ENCODE assay signal across 1 cellular context in the genomic region with DNA sequence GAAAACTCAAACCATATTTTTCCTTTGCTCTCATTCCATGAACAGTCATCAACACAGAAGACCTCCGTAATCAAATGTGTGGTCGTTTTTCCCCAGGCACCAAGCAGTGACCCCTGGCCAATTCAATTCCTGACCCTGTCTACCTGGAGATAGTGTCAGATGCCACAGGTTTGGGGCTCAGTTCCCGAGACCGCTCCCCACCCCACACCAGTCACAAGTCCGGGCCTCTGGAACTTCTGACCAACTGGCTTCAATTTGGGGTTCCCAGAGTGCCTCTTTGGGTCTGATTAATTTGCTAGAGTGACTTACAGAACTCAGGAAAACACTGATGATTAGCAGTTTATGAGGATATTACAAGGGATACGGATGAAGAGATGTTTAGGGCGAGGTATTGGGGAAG.
TF ChIP-seq lines count a peak whose summit lies in the region.

No MANE protein-coding gene starts in this region.

TF ChIP-seq in GM12878, 131 proteins besides CTCF, POLR2A, EP300 and RAD21:
- TF ChIP-seq EZH2 (IDR thresholded peaks at IDR 0.05; ENCODE audit: borderline replicate concordance, control insufficient read depth, low read depth, low read length) = no peak
- TF ChIP-seq, protein P1, sequence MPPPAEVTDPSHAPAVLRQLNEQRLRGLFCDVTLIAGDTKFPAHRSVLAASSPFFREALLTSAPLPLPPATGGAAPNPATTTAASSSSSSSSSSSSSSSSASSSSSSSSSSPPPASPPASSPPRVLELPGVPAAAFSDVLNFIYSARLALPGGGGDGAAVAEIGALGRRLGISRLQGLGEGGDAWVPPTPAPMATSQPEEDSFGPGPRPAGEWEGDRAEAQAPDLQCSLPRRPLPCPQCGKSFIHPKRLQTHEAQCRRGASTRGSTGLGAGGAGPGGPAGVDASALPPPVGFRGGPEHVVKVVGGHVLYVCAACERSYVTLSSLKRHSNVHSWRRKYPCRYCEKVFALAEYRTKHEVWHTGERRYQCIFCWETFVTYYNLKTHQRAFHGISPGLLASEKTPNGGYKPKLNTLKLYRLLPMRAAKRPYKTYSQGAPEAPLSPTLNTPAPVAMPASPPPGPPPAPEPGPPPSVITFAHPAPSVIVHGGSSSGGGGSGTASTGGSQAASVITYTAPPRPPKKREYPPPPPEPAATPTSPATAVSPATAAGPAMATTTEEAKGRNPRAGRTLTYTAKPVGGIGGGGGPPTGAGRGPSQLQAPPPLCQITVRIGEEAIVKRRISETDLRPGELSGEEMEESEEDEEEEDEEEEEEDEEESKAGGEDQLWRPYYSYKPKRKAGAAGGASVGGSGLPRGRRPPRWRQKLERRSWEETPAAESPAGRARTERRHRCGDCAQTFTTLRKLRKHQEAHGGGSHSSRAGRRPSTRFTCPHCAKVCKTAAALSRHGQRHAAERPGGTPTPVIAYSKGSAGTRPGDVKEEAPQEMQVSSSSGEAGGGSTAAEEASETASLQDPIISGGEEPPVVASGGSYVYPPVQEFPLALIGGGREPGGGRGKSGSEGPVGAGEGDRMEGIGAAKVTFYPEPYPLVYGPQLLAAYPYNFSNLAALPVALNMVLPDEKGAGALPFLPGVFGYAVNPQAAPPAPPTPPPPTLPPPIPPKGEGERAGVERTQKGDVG (CRISPR knock-in tag; IDR thresholded peaks at IDR 0.05) = no peak
- no peak for TF ChIP-seq ZBED1 (IDR thresholded peaks at IDR 0.05; ENCODE audit: borderline replicate concordance)
- no peak for TF ChIP-seq SUZ12 (IDR thresholded peaks at IDR 0.05; ENCODE audit: unreplicated experiment)
- TF ChIP-seq, protein P2, sequence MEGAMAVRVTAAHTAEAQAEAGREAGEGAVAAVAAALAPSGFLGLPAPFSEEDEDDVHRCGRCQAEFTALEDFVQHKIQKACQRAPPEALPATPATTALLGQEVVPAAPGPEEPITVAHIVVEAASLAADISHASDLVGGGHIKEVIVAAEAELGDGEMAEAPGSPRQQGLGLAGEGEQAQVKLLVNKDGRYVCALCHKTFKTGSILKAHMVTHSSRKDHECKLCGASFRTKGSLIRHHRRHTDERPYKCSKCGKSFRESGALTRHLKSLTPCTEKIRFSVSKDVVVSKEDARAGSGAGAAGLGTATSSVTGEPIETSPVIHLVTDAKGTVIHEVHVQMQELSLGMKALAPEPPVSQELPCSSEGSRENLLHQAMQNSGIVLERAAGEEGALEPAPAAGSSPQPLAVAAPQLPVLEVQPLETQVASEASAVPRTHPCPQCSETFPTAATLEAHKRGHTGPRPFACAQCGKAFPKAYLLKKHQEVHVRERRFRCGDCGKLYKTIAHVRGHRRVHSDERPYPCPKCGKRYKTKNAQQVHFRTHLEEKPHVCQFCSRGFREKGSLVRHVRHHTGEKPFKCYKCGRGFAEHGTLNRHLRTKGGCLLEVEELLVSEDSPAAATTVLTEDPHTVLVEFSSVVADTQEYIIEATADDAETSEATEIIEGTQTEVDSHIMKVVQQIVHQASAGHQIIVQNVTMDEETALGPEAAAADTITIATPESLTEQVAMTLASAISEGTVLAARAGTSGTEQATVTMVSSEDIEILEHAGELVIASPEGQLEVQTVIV (IDR thresholded peaks at IDR 0.05; ENCODE audit: borderline replicate concordance, partially characterized antibody) = no peak
- TF ChIP-seq, protein P3, sequence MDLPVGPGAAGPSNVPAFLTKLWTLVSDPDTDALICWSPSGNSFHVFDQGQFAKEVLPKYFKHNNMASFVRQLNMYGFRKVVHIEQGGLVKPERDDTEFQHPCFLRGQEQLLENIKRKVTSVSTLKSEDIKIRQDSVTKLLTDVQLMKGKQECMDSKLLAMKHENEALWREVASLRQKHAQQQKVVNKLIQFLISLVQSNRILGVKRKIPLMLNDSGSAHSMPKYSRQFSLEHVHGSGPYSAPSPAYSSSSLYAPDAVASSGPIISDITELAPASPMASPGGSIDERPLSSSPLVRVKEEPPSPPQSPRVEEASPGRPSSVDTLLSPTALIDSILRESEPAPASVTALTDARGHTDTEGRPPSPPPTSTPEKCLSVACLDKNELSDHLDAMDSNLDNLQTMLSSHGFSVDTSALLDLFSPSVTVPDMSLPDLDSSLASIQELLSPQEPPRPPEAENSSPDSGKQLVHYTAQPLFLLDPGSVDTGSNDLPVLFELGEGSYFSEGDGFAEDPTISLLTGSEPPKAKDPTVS (IDR thresholded peaks at IDR 0.05; ENCODE audit: low read depth, low read length) = no peak
- no peak for TF ChIP-seq NFIC (IDR thresholded peaks at IDR 0.05; ENCODE audit: low read depth, low read length)
- no peak for TF ChIP-seq HDAC2 (IDR thresholded peaks at IDR 0.05)
- no peak for TF ChIP-seq SRF (IDR thresholded peaks at IDR 0.05; ENCODE audit: low read depth in 2 of 2, low read length in 2 of 2)
- TF ChIP-seq, protein P4, sequence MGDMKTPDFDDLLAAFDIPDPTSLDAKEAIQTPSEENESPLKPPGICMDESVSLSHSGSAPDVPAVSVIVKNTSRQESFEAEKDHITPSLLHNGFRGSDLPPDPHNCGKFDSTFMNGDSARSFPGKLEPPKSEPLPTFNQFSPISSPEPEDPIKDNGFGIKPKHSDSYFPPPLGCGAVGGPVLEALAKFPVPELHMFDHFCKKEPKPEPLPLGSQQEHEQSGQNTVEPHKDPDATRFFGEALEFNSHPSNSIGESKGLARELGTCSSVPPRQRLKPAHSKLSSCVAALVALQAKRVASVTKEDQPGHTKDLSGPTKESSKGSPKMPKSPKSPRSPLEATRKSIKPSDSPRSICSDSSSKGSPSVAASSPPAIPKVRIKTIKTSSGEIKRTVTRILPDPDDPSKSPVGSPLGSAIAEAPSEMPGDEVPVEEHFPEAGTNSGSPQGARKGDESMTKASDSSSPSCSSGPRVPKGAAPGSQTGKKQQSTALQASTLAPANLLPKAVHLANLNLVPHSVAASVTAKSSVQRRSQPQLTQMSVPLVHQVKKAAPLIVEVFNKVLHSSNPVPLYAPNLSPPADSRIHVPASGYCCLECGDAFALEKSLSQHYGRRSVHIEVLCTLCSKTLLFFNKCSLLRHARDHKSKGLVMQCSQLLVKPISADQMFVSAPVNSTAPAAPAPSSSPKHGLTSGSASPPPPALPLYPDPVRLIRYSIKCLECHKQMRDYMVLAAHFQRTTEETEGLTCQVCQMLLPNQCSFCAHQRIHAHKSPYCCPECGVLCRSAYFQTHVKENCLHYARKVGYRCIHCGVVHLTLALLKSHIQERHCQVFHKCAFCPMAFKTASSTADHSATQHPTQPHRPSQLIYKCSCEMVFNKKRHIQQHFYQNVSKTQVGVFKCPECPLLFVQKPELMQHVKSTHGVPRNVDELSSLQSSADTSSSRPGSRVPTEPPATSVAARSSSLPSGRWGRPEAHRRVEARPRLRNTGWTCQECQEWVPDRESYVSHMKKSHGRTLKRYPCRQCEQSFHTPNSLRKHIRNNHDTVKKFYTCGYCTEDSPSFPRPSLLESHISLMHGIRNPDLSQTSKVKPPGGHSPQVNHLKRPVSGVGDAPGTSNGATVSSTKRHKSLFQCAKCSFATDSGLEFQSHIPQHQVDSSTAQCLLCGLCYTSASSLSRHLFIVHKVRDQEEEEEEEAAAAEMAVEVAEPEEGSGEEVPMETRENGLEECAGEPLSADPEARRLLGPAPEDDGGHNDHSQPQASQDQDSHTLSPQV (IDR thresholded peaks at IDR 0.05) = no peak
- no peak for TF ChIP-seq ZSCAN29 (IDR thresholded peaks at IDR 0.05)
- no peak for TF ChIP-seq BMI1 (IDR thresholded peaks at IDR 0.05; ENCODE audit: borderline replicate concordance)
- no peak for TF ChIP-seq POLR2AphosphoS5 (IDR thresholded peaks at IDR 0.05; ENCODE audit: low read length)
- TF ChIP-seq CREB1 (IDR thresholded peaks at IDR 0.05; ENCODE audit: low read depth) = no peak
- TF ChIP-seq TCF12 (IDR thresholded peaks at IDR 0.05; ENCODE audit: low read depth, low read length) = no peak
- TF ChIP-seq TAF1 (IDR thresholded peaks at IDR 0.05; ENCODE audit: borderline replicate concordance, low read depth, low read length) = no peak
